Comparison of ENCODE assay signal across 8 cellular contexts in genomic region chr9:91681461-91682305, GRCh38.
DNase-seq lines count a peak whose midpoint lies in the region; ATAC-seq and TF ChIP-seq lines count a peak whose summit lies in the region.

No MANE protein-coding gene starts in this region.

- no peaks in the 10 kb centered on the region for H3K9me3 ChIP-seq in neutrophil
- no peaks in the 10 kb centered on the region for H3K9me3 ChIP-seq in testis

- TF ChIP-seq POLR2A in testis (IDR thresholded peaks at IDR 0.05) = no peak

- no peaks in the 10 kb centered on the region for H3K36me3 Mint-ChIP-seq in activated T-helper 17 cell treated with anti-CD3 and anti-CD28 coated beads, Interleukin-2, amount 50 U/mL, for 72 hours (ENCODE audit: low read depth)

- no peaks in the 10 kb centered on the region for H3K4me1 Mint-ChIP-seq in activated T-helper 17 cell treated with anti-CD3 and anti-CD28 coated beads, Interleukin-2, amount 50 U/mL, for 72 hours

- 20 to 28% methylated on average over 43 of the region's 43 CpGs for WGBS in testis, 2 donors

- H3K4me1 ChIP-seq in neutrophil (ENCODE audit: control insufficient read depth in 1 of 2, insufficient read depth in 1 of 2, low read depth in 1 of 2, low read length in 1 of 2) (peaks cover 14% of the 10 kb centered on the region in 2 experiments), testis (no peaks in the 10 kb centered on the region)

- peak; percentile 46 for TF ChIP-seq CTCF in neutrophil (IDR thresholded peaks at IDR 0.05)
- peak in 2 of 3 experiments; percentile 45 to 80 for TF ChIP-seq CTCF in testis (IDR thresholded peaks at IDR 0.05)

- H3K4me3 ChIP-seq in neutrophil (ENCODE audit: low read depth in 1 of 2, low read length in 1 of 2) = peak overlapping the region; percentile 6 to 26
- peak overlapping the region; percentile 29 to 35 for H3K4me3 ChIP-seq in testis

- peak; percentile 53 for DNase-seq in DMS153 (lab: John Stamatoyannopoulos, UW)
- DNase-seq in OCI-M1 (lab: John Stamatoyannopoulos, UW) = peak; percentile 78
- DNase-seq in fibroblast of the conjunctiva (ENCODE audit: low read depth) = peak; percentile 30
- peak; percentile 85 for DNase-seq in testis

- ATAC-seq in HG02759 (IDR thresholded peaks at IDR 0.05; ENCODE audit: unreplicated experiment) (peak; percentile 90), GM18519 (IDR thresholded peaks at IDR 0.05; ENCODE audit: low FRiP score, unreplicated experiment) (no peak)
- ATAC-seq in activated T-helper 17 cell treated with anti-CD3 and anti-CD28 coated beads, Interleukin-2, amount 50 U/mL, for 72 hours (replicated peaks) = peak; percentile 92

- H3K27ac ChIP-seq in neutrophil (no peak overlapping the region), testis (no peak overlapping the region)

- H3K27me3 ChIP-seq in neutrophil (peaks cover 5% of the 10 kb centered on the region), testis (no peaks in the 10 kb centered on the region)

- peak overlapping the region; percentile 22 for H3K4me3 Mint-ChIP-seq in activated T-helper 17 cell treated with anti-CD3 and anti-CD28 coated beads, Interleukin-2, amount 50 U/mL, for 72 hours

- H3K36me3 ChIP-seq in neutrophil = no peaks in the 10 kb centered on the region
- no peaks in the 10 kb centered on the region for H3K36me3 ChIP-seq in testis (ENCODE audit: low read depth, missing control alignments)

- intact Hi-C loops in testis (cut with DNase I; ENCODE audit: low total_unique reads) = no loop called here

- no peak overlapping the region for H3K27ac Mint-ChIP-seq in activated T-helper 17 cell treated with anti-CD3 and anti-CD28 coated beads, Interleukin-2, amount 50 U/mL, for 72 hours

- H3K9me3 Mint-ChIP-seq in activated T-helper 17 cell treated with anti-CD3 and anti-CD28 coated beads, Interleukin-2, amount 50 U/mL, for 72 hours = no peaks in the 10 kb centered on the region

- H3K27me3 Mint-ChIP-seq in activated T-helper 17 cell treated with anti-CD3 and anti-CD28 coated beads, Interleukin-2, amount 50 U/mL, for 72 hours = peaks cover 21% of the 10 kb centered on the region

Comparison
In these comparisons a context has a peak if more than half of its experiments do, and no peak if none do; other contexts are left out.
1. DNase-seq: peak in every context shown above with its lines; median percentile 85 in testis; 78 in OCI-M1; 53 in DMS153; 30 in fibroblast of the conjunctiva.